9 cellular contexts compared by ENCODE assay signal in the genomic region with DNA sequence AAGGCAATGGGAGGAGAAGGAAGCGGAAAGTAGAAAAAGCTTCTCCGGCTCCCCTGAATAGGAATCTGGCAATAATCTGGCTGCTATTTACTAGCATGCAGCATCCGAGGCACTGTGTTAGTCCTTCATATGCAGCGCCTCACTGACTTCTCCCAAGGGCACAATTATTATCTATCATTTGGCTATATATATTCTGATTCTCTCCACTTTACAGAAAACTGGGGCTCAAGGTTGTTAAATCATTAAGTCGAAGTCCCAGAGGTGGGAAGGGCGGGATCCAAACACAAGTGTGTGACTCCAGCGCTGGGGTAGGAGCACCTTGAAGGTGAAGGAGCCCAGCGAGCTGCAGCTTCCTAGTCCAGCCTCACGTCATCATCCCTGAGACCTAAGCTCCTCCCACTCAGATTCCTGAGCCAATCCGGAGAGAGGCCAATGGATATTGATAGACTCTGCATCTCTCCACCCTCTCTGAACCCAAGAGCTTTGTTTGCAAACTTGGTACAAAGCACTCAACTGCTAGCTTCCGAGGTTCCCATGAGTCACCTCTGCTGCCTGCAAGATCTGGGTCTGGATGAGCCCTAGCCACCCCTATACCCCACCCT. TPM values are rescaled to one million over a fixed set of nuclear protein-coding genes. Genes with fewer than 3 reads are reported as not detected.
A peak's percentile ranks its signal among the peaks of the same experiment; 100 is the strongest.
DNase-seq lines count a peak whose midpoint lies in the region; ATAC-seq and TF ChIP-seq lines count a peak whose summit lies in the region.
"Had no signal": no experiment of that assay in that cellular context is flagged by ENCODE, and none has a peak within 500 bp of the region (broad histone marks: within the 10 kb centered on the region; RNA-seq: fewer than 3 reads in every experiment).

No MANE protein-coding gene starts in this region.

- no peaks in the 10 kb centered on the region for H3K27me3 Mint-ChIP-seq in Caco-2 (ENCODE audit: insufficient read depth, unreplicated experiment)
- H3K27me3 Mint-ChIP-seq in activated T-helper 17 cell treated with anti-CD3 and anti-CD28 coated beads, Interleukin-2, amount 50 U/mL, for 72 hours, result no peaks in the 10 kb centered on the region

- intact Hi-C loops in Caco-2 (cut with micrococcal nuclease; ENCODE audit: unreplicated experiment) (no loop called here), mucosa of descending colon (cut with DNase I, micrococcal nuclease) (no loop called here)

- peak overlapping the region; percentile 45 for H3K27ac ChIP-seq in epithelial cell of prostate

- DNase-seq in Caco-2 (peak; percentile 30 to 55), NCI-H774 (lab: John Stamatoyannopoulos, UW) (peak; percentile 71), epithelial cell of prostate (ENCODE audit: low read depth, low spot score) (no peak), mucosa of descending colon (peak; percentile 66 to 81 (median 72)), NCI-H128 (lab: John Stamatoyannopoulos, UW; ENCODE audit: unreplicated experiment) (no peak)
- no peak for DNase-seq in activated CD4-positive, CD25-positive, alpha-beta regulatory T cell (lab: John Stamatoyannopoulos, UW)

- no peaks in the 10 kb centered on the region for H3K27me3 ChIP-seq in Caco-2 (replicated peaks; ENCODE audit: control insufficient read depth, insufficient read depth, low read length)

- H3K4me1 Mint-ChIP-seq in Caco-2 (ENCODE audit: low read depth, unreplicated experiment), result no peaks in the 10 kb centered on the region
- no peaks in the 10 kb centered on the region for H3K4me1 Mint-ChIP-seq in activated T-helper 17 cell treated with anti-CD3 and anti-CD28 coated beads, Interleukin-2, amount 50 U/mL, for 72 hours

- H3K36me3 ChIP-seq in Caco-2 (ENCODE audit: control insufficient read depth, insufficient read depth, low read length), result no peaks in the 10 kb centered on the region
- no peaks in the 10 kb centered on the region for H3K36me3 ChIP-seq in mucosa of descending colon (ENCODE audit: low read depth)

- no TSS peak for BruUV-seq in Caco-2 (replicated peaks; lab: Mats Ljungman, UMichigan)

- POLR2A ChIA-PET in Caco-2 (lab: Charles Lee), result interaction anchor here (1.1 kb wide), 1 partner anchor 17 kb away, joined by 3 read pairs; the partner anchor contains the start of gene EYA3

- H3K9me3 Mint-ChIP-seq in Caco-2 (ENCODE audit: unreplicated experiment), result no peaks in the 10 kb centered on the region
- no peaks in the 10 kb centered on the region for H3K9me3 Mint-ChIP-seq in activated T-helper 17 cell treated with anti-CD3 and anti-CD28 coated beads, Interleukin-2, amount 50 U/mL, for 72 hours
- H3K9me3 Mint-ChIP-seq: stimulated activated naive CD8-positive, alpha-beta T cell treated with anti-CD3 and anti-CD28 coated beads, Interleukin-15, Interleukin-2, amounts not matched to agents 100 ng/mL and 50 ng/mL, for 24 hours had no signal

- no peaks in the 10 kb centered on the region for H3K4me1 ChIP-seq in Caco-2
- H3K4me1 ChIP-seq in mucosa of descending colon (ENCODE audit: low read depth), result peaks cover 7% of the 10 kb centered on the region

- ATAC-seq in mucosa of descending colon (peak; percentile 99), HG03039 (IDR thresholded peaks at IDR 0.05; ENCODE audit: unreplicated experiment) (no peak)
- no peak for ATAC-seq in activated T-helper 17 cell treated with anti-CD3 and anti-CD28 coated beads, Interleukin-2, amount 50 U/mL, for 72 hours (replicated peaks)

- TF ChIP-seq CTCF in Caco-2 (IDR thresholded peaks at IDR 0.05; ENCODE audit: insufficient read depth in 1 of 2, low read depth in 1 of 2, low read length in 1 of 2, severe bottlenecking in 1 of 2, unreplicated experiment in 1 of 2) (no peak), mucosa of descending colon (IDR thresholded peaks at IDR 0.05) (no peak)

- H3K9me3 ChIP-seq in Caco-2, result no peaks in the 10 kb centered on the region
- H3K9me3 ChIP-seq in mucosa of descending colon, result no peaks in the 10 kb centered on the region

- H3K4me3 Mint-ChIP-seq in Caco-2 (ENCODE audit: unreplicated experiment), result peak overlapping the region; percentile 39
- H3K4me3 Mint-ChIP-seq in activated T-helper 17 cell treated with anti-CD3 and anti-CD28 coated beads, Interleukin-2, amount 50 U/mL, for 72 hours, result no peak overlapping the region
- H3K4me3 Mint-ChIP-seq: stimulated activated naive CD8-positive, alpha-beta T cell treated with anti-CD3 and anti-CD28 coated beads, Interleukin-15, Interleukin-2, amounts not matched to agents 100 ng/mL and 50 ng/mL, for 24 hours had no signal

- H3K4me3 ChIP-seq in Caco-2 (ENCODE audit: low read depth, low read length), result no peak overlapping the region
- H3K4me3 ChIP-seq in mucosa of descending colon, result no peak overlapping the region

- CTCF ChIA-PET in Caco-2 (lab: Charles Lee), result interaction anchor here (1.1 kb wide), 1 partner anchor 13 kb away, joined by 3 read pairs; no protein-coding TSS in a partner anchor

- H3K27ac Mint-ChIP-seq in Caco-2 (ENCODE audit: unreplicated experiment), result no peak overlapping the region
- H3K27ac Mint-ChIP-seq in activated T-helper 17 cell treated with anti-CD3 and anti-CD28 coated beads, Interleukin-2, amount 50 U/mL, for 72 hours, result no peak overlapping the region
- H3K27ac Mint-ChIP-seq: stimulated activated naive CD8-positive, alpha-beta T cell treated with anti-CD3 and anti-CD28 coated beads, Interleukin-15, Interleukin-2, amounts not matched to agents 100 ng/mL and 50 ng/mL, for 24 hours had no signal

- no peaks in the 10 kb centered on the region for H3K36me3 Mint-ChIP-seq in Caco-2 (ENCODE audit: insufficient read depth, unreplicated experiment)
- H3K36me3 Mint-ChIP-seq in activated T-helper 17 cell treated with anti-CD3 and anti-CD28 coated beads, Interleukin-2, amount 50 U/mL, for 72 hours (ENCODE audit: low read depth), result no peaks in the 10 kb centered on the region

RNA-seq across cellular contexts. Expression of gene EYA3, which starts 16.6 kb away (rescaled TPM):
- 9.9 and 11.2 TPM in 2 replicates for total RNA-seq in Caco-2 (2022)
- 10 to 100 TPM; 19.2 to 22.8 (median 19.9) TPM for total RNA-seq in mucosa of descending colon
- 10 to 100 TPM; 33.7 to 40.8 TPM for total RNA-seq in activated T-helper 17 cell treated with anti-CD3 and anti-CD28 coated beads, Interleukin-2, amount 50 U/mL, for 72 hours

Comparison
In these comparisons a context has a peak if more than half of its experiments do, and no peak if none do; other contexts are left out.
1. DNase-seq: peak in Caco-2 (2 of 2), NCI-H774 (single experiment) and mucosa of descending colon (3 of 3); none in epithelial cell of prostate (single experiment), activated CD4-positive, CD25-positive, alpha-beta regulatory T cell (0 of 4) and NCI-H128 (single experiment).